8 cellular contexts compared by ENCODE assay signal in the genomic region with DNA sequence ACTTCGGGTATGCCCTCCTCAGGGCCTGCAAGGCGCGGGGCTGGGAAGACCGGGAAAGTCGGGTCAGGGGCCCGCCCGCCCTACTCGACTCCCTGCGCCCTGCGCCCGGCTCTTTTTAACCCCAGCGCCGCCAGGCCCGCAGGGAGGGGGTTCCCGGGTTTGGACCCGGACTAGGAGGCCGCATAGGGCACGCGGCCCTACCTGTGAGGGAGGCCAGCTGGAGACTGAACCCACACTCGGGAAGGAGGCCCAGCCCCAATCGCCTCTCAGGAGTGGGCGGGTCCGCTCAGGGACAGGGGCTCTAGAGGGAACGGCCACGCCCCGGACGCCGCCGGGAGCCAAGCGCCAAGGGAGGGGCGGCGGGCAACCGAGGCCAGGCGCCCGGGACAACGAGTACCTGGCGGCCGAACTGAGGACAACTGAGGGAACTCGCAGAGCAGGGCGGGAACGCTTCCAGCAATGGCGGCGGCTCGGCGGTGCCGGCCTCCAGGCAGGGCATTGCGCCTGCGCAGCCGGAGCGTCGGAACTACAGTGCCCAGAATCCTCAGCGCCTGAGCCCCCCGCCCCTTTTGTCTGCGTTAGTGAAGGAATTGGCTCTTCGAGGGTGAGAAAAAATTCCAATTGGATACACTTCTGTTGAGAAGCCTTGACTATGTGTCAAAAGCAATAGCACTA. TPM values are rescaled to one million over a fixed set of nuclear protein-coding genes. Genes with fewer than 3 reads are reported as not detected.
DNase-seq lines count a peak whose midpoint lies in the region; ATAC-seq and TF ChIP-seq lines count a peak whose summit lies in the region.

A gene (minus strand): TSS at position 484 of the 675 bp plus-strand sequence.

- H3K27me3 Mint-ChIP-seq in CD4-positive, alpha-beta memory T cell, result peaks cover 2 to 6% of the 10 kb centered on the region in 2 donors

- peaks cover 17 to 25% (median 21%) of the 10 kb centered on the region in 4 donors for H3K4me1 Mint-ChIP-seq in CD4-positive, alpha-beta memory T cell

- H3K27me3 ChIP-seq in CD4-positive, alpha-beta memory T cell (ENCODE audit: insufficient read depth, low read length), result no peaks in the 10 kb centered on the region
- H3K27me3 ChIP-seq in lung (ENCODE audit: control insufficient read depth, insufficient read depth), result no peaks in the 10 kb centered on the region

- DNase-seq in CD4-positive, alpha-beta memory T cell, result peak; percentile 81 to 85 (median 83)
- DNase-seq in HK-2 (ENCODE audit: unreplicated experiment) (peak; percentile 96), NCI-H82 treated with DMSO at 0.1 percent for 48 hours (lab: John Stamatoyannopoulos, UW; ENCODE audit: unreplicated experiment) (peak; percentile 90), lung (ENCODE audit: low spot score) (peak; percentile 95)
- peak; percentile 95 for DNase-seq in activated CD8-positive, alpha-beta memory T cell treated with anti-CD3 and anti-CD28 coated beads for 24 hours
- peak; percentile 77 for DNase-seq in effector CD8-positive, alpha-beta T cell (lab: John Stamatoyannopoulos, UW)
- DNase-seq in stimulated activated CD4-positive, alpha-beta T cell treated with anti-CD3 and anti-CD28 coated beads, TNF-alpha, amount 100 ng/mL, for 24 hours (ENCODE audit: low read depth in 3 of 3), result peak; percentile 73 to 89 (median 74)

- peaks cover 3 to 8% of the 10 kb centered on the region in 2 donors for H3K36me3 Mint-ChIP-seq in CD4-positive, alpha-beta memory T cell

- intact Hi-C loops in CD4-positive, alpha-beta memory T cell (cut with micrococcal nuclease), result loop anchor here (1.0 to 10.0 kb wide), 3 partner anchors 65 to 1531 kb away; a partner anchor contains a TSS

- no peaks in the 10 kb centered on the region for H3K9me3 Mint-ChIP-seq in CD4-positive, alpha-beta memory T cell

- H3K36me3 ChIP-seq in CD4-positive, alpha-beta memory T cell (ENCODE audit: insufficient read depth, low read length), result no peaks in the 10 kb centered on the region
- no peaks in the 10 kb centered on the region for H3K36me3 ChIP-seq in lung (ENCODE audit: control insufficient read depth in 2 of 2, insufficient read depth in 2 of 2, low read length in 2 of 2)

- H3K4me3 ChIP-seq in CD4-positive, alpha-beta memory T cell (ENCODE audit: low read length in 2 of 2), result peak within 1 kb of the TSS; percentile 60 to 82
- peak within 1 kb of the TSS; percentile 87 for H3K4me3 ChIP-seq in lung

- TF ChIP-seq CTCF in lung (IDR thresholded peaks at IDR 0.05; ENCODE audit: control extremely low read depth, extremely low read depth), result no peak

- no peaks in the 10 kb centered on the region for H3K9me3 ChIP-seq in CD4-positive, alpha-beta memory T cell (ENCODE audit: control insufficient read depth in 1 of 2, low read length in 2 of 2)
- no peaks in the 10 kb centered on the region for H3K9me3 ChIP-seq in lung (ENCODE audit: control insufficient read depth in 2 of 2, insufficient read depth in 1 of 2, low read length in 1 of 2)

- H3K27ac Mint-ChIP-seq in CD4-positive, alpha-beta memory T cell, result peak within 1 kb of the TSS; percentile 3 to 88 (median 79)

- H3K27ac ChIP-seq in CD4-positive, alpha-beta memory T cell (ENCODE audit: low read depth, low read length), result peak within 1 kb of the TSS; percentile 69
- H3K27ac ChIP-seq in lung (ENCODE audit: low read depth in 1 of 2, low read length in 1 of 2), result peak within 1 kb of the TSS; percentile 91 to 97

- WGBS in lung, 2 donors, result 0 to 1% methylated on average over 52 to 55 of the region's 55 CpGs

- peak; percentile 90 for ATAC-seq in GM19452 (IDR thresholded peaks at IDR 0.05; ENCODE audit: unreplicated experiment)
- ATAC-seq in lung (ENCODE audit: insufficient read depth, low FRiP score), result peak; percentile 92

- H3K4me1 ChIP-seq in CD4-positive, alpha-beta memory T cell (ENCODE audit: insufficient read depth, low read length), result peaks cover 15% of the 10 kb centered on the region
- H3K4me1 ChIP-seq in lung (ENCODE audit: control insufficient read depth in 2 of 2, insufficient read depth in 2 of 2, low read length in 2 of 2), result peaks cover 0 to 1% of the 10 kb centered on the region in 2 donors

- peak within 1 kb of the TSS; percentile 73 to 90 (median 86) for H3K4me3 Mint-ChIP-seq in CD4-positive, alpha-beta memory T cell

- CTCF ChIA-PET in CD4-positive, alpha-beta memory T cell (lab: Charles Lee; ENCODE audit: partially characterized antibody), result interaction anchor here (0.8 to 0.9 kb wide), 2 partner anchors 64 to 69 kb away, joined by 3 read pairs; no protein-coding TSS in a partner anchor

- POLR2A ChIA-PET in CD4-positive, alpha-beta memory T cell (lab: Charles Lee; ENCODE audit: partially characterized antibody), result interaction anchor here (1.4 to 1.5 kb wide), 2 partner anchors 69 to 117 kb away, joined by 3 read pairs; no protein-coding TSS in a partner anchor

RNA-seq across cellular contexts. Expression of the gene that starts here (rescaled TPM):
- total RNA-seq in CD4-positive, alpha-beta memory T cell, result 10 to 100 TPM; 11.5 to 12.0 TPM
- polyA plus RNA-seq in CD4-positive, alpha-beta memory T cell, result 1 to 10 TPM; 1.9 to 3.2 TPM
- 10 to 100 TPM in 1 of 2 donors, 1 to 10 TPM in 1; 5.3 to 11.7 TPM for total RNA-seq in lung
- 1 to 10 TPM; 1.2 to 1.3 TPM for polyA plus RNA-seq in lung

Comparison
In these comparisons a context has a peak if more than half of its experiments do, and no peak if none do; other contexts are left out.
1. Peak in every context shown above with its lines: DNase-seq, ATAC-seq, H3K4me3 ChIP-seq and H3K27ac ChIP-seq.